Comparison of ENCODE assay signal across 14 cellular contexts in the genomic region with DNA sequence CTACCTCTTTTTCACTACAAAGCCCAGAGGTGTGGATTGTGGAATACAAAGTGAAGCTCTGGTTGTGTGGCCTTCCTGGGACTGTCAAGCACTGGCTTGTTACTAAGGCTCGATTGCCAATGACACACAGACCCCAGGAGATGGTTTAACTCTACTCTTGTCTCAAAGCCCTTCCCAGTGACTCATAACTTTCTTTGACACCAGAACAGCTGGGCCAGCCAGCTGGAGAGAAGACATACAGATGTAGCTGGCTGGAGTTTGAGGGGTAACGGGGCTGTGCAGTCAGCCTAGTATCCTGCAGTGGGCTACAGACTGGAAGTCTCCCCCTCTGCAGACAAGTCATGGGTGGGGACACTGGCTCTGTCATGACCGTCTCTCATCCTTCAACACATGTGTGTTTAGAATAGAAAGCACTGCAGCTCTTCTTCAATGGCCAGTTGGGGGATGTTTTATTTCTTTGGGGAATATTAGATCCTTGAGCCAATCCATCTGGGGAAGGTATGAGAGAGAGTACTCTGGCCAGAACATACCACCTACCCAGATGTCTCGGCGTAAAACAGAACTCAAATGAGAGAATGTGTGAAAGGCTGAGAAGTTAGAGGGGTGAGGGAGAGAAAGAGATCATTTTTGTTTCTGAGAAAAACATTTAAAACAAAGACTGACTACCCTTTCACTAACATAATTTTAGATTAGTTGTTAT. TPM values are rescaled to one million over a fixed set of nuclear protein-coding genes. Genes with fewer than 3 reads are reported as not detected.
DNase-seq lines count a peak whose midpoint lies in the region; ATAC-seq and TF ChIP-seq lines count a peak whose summit lies in the region.
"Had no signal": no experiment of that assay in that cellular context is flagged by ENCODE, and none has a peak within 500 bp of the region (broad histone marks: within the 10 kb centered on the region; RNA-seq: fewer than 3 reads in every experiment).

No MANE protein-coding gene starts in this region.

- no peaks in the 10 kb centered on the region for H3K4me1 Mint-ChIP-seq in stimulated activated naive CD8-positive, alpha-beta T cell treated with anti-CD3 and anti-CD28 coated beads, Interleukin-15, amount 100 ng/mL, for 72 hours
- H3K4me1 Mint-ChIP-seq in H9: peaks cover 63 to 86% of the 10 kb centered on the region in 2 experiments
- H3K4me1 Mint-ChIP-seq in activated naive CD4-positive, alpha-beta T cell treated with anti-CD3 and anti-CD28 coated beads for 36 hours (ENCODE audit: low read depth): no peaks in the 10 kb centered on the region

- H2AFZ ChIP-seq in H9 (ENCODE audit: low read length): no peak overlapping the region

- H4K8ac ChIP-seq in H9 (replicated peaks; ENCODE audit: insufficient read length, low read depth, low read length): no peak overlapping the region

- H2AK5ac ChIP-seq in H9 (ENCODE audit: insufficient read length, low read length): no peak overlapping the region

- H3K9me3 ChIP-seq in aorta (ENCODE audit: control insufficient read depth, low read length): no peaks in the 10 kb centered on the region
- no peaks in the 10 kb centered on the region for H3K9me3 ChIP-seq in H9 (ENCODE audit: control insufficient read depth, low read depth, low read length)

- H3K23ac ChIP-seq in H9 (ENCODE audit: insufficient read length, low read depth, low read length): no peak overlapping the region

- H3K9ac ChIP-seq in H9 (ENCODE audit: extremely low read depth, insufficient read length, low read length): no peak overlapping the region

- no peak overlapping the region for H3K14ac ChIP-seq in H9 (ENCODE audit: insufficient read depth, low read length)

- H4K20me1 ChIP-seq in H9 (ENCODE audit: control insufficient read depth, insufficient read depth, insufficient read length): no peaks in the 10 kb centered on the region

- H3K27ac ChIP-seq in foreskin keratinocyte (no peak overlapping the region), aorta (ENCODE audit: low read depth in 1 of 2, low read length in 2 of 2) (no peak overlapping the region), H9 (ENCODE audit: insufficient read length, low read depth, low read length) (no peak overlapping the region)
- H3K27ac ChIP-seq: SK-N-MC had no signal

- H3K27ac Mint-ChIP-seq in stimulated activated naive CD8-positive, alpha-beta T cell treated with anti-CD3 and anti-CD28 coated beads, Interleukin-15, amount 100 ng/mL, for 72 hours: no peak overlapping the region
- no peak overlapping the region for H3K27ac Mint-ChIP-seq in H9
- no peak overlapping the region for H3K27ac Mint-ChIP-seq in activated naive CD4-positive, alpha-beta T cell treated with anti-CD3 and anti-CD28 coated beads for 36 hours
- H3K27ac Mint-ChIP-seq: dendritic cell treated with granulocyte-macrophage colony-stimulating factor and Interleukin-4, amounts not matched to agents 40 ng/mL and 50 ng/mL, for 4 days had no signal

- no peak overlapping the region for H4K91ac ChIP-seq in H9 (ENCODE audit: insufficient read length, low read depth, low read length)

- H2BK120ac ChIP-seq in H9 (ENCODE audit: low read depth, low read length, poor library complexity, severe bottlenecking): no peak overlapping the region

- no peak overlapping the region for H3K18ac ChIP-seq in H9 (ENCODE audit: insufficient read length, low read depth, low read length)

- H3K23me2 ChIP-seq in H9 (ENCODE audit: insufficient read length, low read depth, low read length, poor library complexity, severe bottlenecking): no peaks in the 10 kb centered on the region

- WGBS in aorta, 2 donors: 84 to 85% methylated on average over 5 of the region's 5 CpGs
- WGBS in H9 (ENCODE audit: extremely low coverage, insufficient read length, low lambda C conversion rate): no CpG with 5 or more reads among the region's 5 CpGs

- no peak for DNase-seq in stimulated activated naive CD8-positive, alpha-beta T cell treated with anti-CD3 and anti-CD28 coated beads, Interleukin-15, amount 100 ng/mL, for 72 hours
- DNase-seq in stimulated activated naive CD8-positive, alpha-beta T cell treated with anti-CD3 and anti-CD28 coated beads, Interleukin-15, Interleukin-2, amounts not matched to agents 100 U/mL and 50 U/mL, for 24 hours: no peak
- DNase-seq in foreskin keratinocyte: peak in 1 of 2 donors; percentile 44
- no peak for DNase-seq in aorta
- DNase-seq in H9: no peak
- DNase-seq in activated naive CD4-positive, alpha-beta T cell treated with anti-CD3 and anti-CD28 coated beads for 36 hours: no peak
- DNase-seq in NCI-H187 treated with DMSO at 0.1 percent for 48 hours (lab: John Stamatoyannopoulos, UW): no peak
- DNase-seq: activated CD4-positive, alpha-beta T cell treated with anti-CD3 and anti-CD28 coated beads for 4 hours; activated naive CD4-positive, alpha-beta T cell; NCI-H526; small intestine had no signal

- peaks cover 97% of the 10 kb centered on the region for H3K79me2 ChIP-seq in H9 (ENCODE audit: insufficient read depth, low read length)

- no peak overlapping the region for H2BK12ac ChIP-seq in H9 (ENCODE audit: insufficient read length, low read depth, low read length)

- TF ChIP-seq CTCF in foreskin keratinocyte (conservative IDR thresholded peaks at IDR 0.05) (no peak), H9 (conservative IDR thresholded peaks at IDR 0.05) (no peak)

- H3K4me3 Mint-ChIP-seq in stimulated activated naive CD8-positive, alpha-beta T cell treated with anti-CD3 and anti-CD28 coated beads, Interleukin-15, amount 100 ng/mL, for 72 hours: no peak overlapping the region
- H3K4me3 Mint-ChIP-seq in H9: no peak overlapping the region
- no peak overlapping the region for H3K4me3 Mint-ChIP-seq in activated naive CD4-positive, alpha-beta T cell treated with anti-CD3 and anti-CD28 coated beads for 36 hours
- H3K4me3 Mint-ChIP-seq: dendritic cell treated with granulocyte-macrophage colony-stimulating factor and Interleukin-4, amounts not matched to agents 40 ng/mL and 50 ng/mL, for 4 days had no signal

- H3T11ph ChIP-seq in H9 (ENCODE audit: low read length): no peak overlapping the region

- no peak overlapping the region for H3K4me3 ChIP-seq in aorta (ENCODE audit: low read length in 2 of 2)
- H3K4me3 ChIP-seq: SK-N-MC had no signal

- intact Hi-C loops in aorta (cut with DNase I): no loop called here
- intact Hi-C loops in activated naive CD4-positive, alpha-beta T cell treated with anti-CD3 and anti-CD28 coated beads for 36 hours (cut with micrococcal nuclease): no loop called here

- no peak overlapping the region for H3K56ac ChIP-seq in H9 (ENCODE audit: insufficient read length, low read depth, low read length)

- peaks cover 2% of the 10 kb centered on the region for H3K79me1 ChIP-seq in H9 (ENCODE audit: insufficient read depth, low read depth, low read length, poor library complexity, severe bottlenecking)

- no peak overlapping the region for H2BK15ac ChIP-seq in H9 (ENCODE audit: low read depth, low read length)

- no peak overlapping the region for H2BK5ac ChIP-seq in H9 (ENCODE audit: insufficient read length, low read length)

- H3K36me3 Mint-ChIP-seq in H9 (ENCODE audit: insufficient read depth in 1 of 3, low read depth in 3 of 3): peaks cover 4 to 9% (median 8%) of the 10 kb centered on the region in 3 experiments; a peak in 5 of 7 replicates
- no peaks in the 10 kb centered on the region for H3K36me3 Mint-ChIP-seq in activated naive CD4-positive, alpha-beta T cell treated with anti-CD3 and anti-CD28 coated beads for 36 hours (ENCODE audit: low read depth)

- peaks cover 0 to 7% of the 10 kb centered on the region in 2 donors for H3K9me3 Mint-ChIP-seq in stimulated activated naive CD8-positive, alpha-beta T cell treated with anti-CD3 and anti-CD28 coated beads, Interleukin-15, amount 100 ng/mL, for 72 hours
- no peaks in the 10 kb centered on the region for H3K9me3 Mint-ChIP-seq in H9
- H3K9me3 Mint-ChIP-seq in activated naive CD4-positive, alpha-beta T cell treated with anti-CD3 and anti-CD28 coated beads for 36 hours: no peaks in the 10 kb centered on the region
- H3K9me3 Mint-ChIP-seq: dendritic cell treated with granulocyte-macrophage colony-stimulating factor and Interleukin-4, amounts not matched to agents 40 ng/mL and 50 ng/mL, for 4 days had no signal

- peak; percentile 20 for ATAC-seq in stimulated activated naive CD8-positive, alpha-beta T cell treated with anti-CD3 and anti-CD28 coated beads, Interleukin-15, amount 100 ng/mL, for 72 hours
- no peak for ATAC-seq in stimulated activated naive CD8-positive, alpha-beta T cell treated with anti-CD3 and anti-CD28 coated beads, Interleukin-15, Interleukin-2, amounts not matched to agents 100 U/mL and 50 U/mL, for 24 hours
- peak; percentile 75 for ATAC-seq in HG03139 (IDR thresholded peaks at IDR 0.05; ENCODE audit: unreplicated experiment)
- ATAC-seq in foreskin keratinocyte: peak; percentile 83
- ATAC-seq in aorta (ENCODE audit: low FRiP score): peak; percentile 55

- CTCF ChIA-PET in activated naive CD4-positive, alpha-beta T cell treated with anti-CD3 and anti-CD28 coated beads for 36 hours (lab: Charles Lee): no interaction called here

- no peaks in the 10 kb centered on the region for H3K27me3 Mint-ChIP-seq in stimulated activated naive CD8-positive, alpha-beta T cell treated with anti-CD3 and anti-CD28 coated beads, Interleukin-15, amount 100 ng/mL, for 72 hours
- no peaks in the 10 kb centered on the region for H3K27me3 Mint-ChIP-seq in H9 (ENCODE audit: low read depth)
- no peaks in the 10 kb centered on the region for H3K27me3 Mint-ChIP-seq in activated naive CD4-positive, alpha-beta T cell treated with anti-CD3 and anti-CD28 coated beads for 36 hours (ENCODE audit: low read depth)
- H3K27me3 Mint-ChIP-seq: dendritic cell treated with granulocyte-macrophage colony-stimulating factor and Interleukin-4, amounts not matched to agents 40 ng/mL and 50 ng/mL, for 4 days had no signal

- no peak overlapping the region for H2BK20ac ChIP-seq in H9 (ENCODE audit: low read depth, low read length, poor library complexity, severe bottlenecking)

- H3K36me3 ChIP-seq in aorta (ENCODE audit: control insufficient read depth in 1 of 2, insufficient read depth in 2 of 2, low read length in 1 of 2): no peaks in the 10 kb centered on the region

- H3K4me1 ChIP-seq in foreskin keratinocyte (no peaks in the 10 kb centered on the region), aorta (ENCODE audit: control insufficient read depth in 1 of 2, insufficient read depth in 2 of 2, low read length in 2 of 2) (peaks cover 0 to 3% of the 10 kb centered on the region in 2 donors), H9 (ENCODE audit: insufficient read depth, low read length) (peaks cover 16% of the 10 kb centered on the region)

- no peak overlapping the region for H4K5ac ChIP-seq in H9 (ENCODE audit: insufficient read length, low read depth, low read length)

- no peak overlapping the region for H3K4me2 ChIP-seq in H9 (ENCODE audit: insufficient read depth, insufficient read length, low read length)

- peaks cover 6% of the 10 kb centered on the region for H3K27me3 ChIP-seq in foreskin keratinocyte
- no peaks in the 10 kb centered on the region for H3K27me3 ChIP-seq in aorta (ENCODE audit: control insufficient read depth in 1 of 2, insufficient read depth in 2 of 2, low read length in 1 of 2)
- no peaks in the 10 kb centered on the region for H3K27me3 ChIP-seq in H9 (ENCODE audit: insufficient read depth, low read length)

- H3K4ac ChIP-seq in H9 (ENCODE audit: low read depth, low read length): no peak overlapping the region

RNA-seq across cellular contexts. Expression of a gene that starts 53.3 kb away (rescaled TPM):
- total RNA-seq in foreskin keratinocyte (0.34 and 0.49 TPM in 2 replicates), aorta (10 to 100 TPM; 19.8 to 28.5 TPM), H9 (2021) (335 and 354 TPM in 2 replicates)
- polyA plus RNA-seq in foreskin keratinocyte (0.10 and 0.20 TPM in 2 replicates), aorta (1 to 10 TPM in 1 of 2 donors, under 1 TPM in 1; 0.10 to 6.3 TPM)
- under 1 TPM; 0.10 to 0.14 TPM for total RNA-seq in activated naive CD4-positive, alpha-beta T cell treated with anti-CD3 and anti-CD28 coated beads for 36 hours

Comparison
In these comparisons a context has a peak if more than half of its experiments do, and no peak if none do; other contexts are left out.
1. RNA of a gene that starts 53.3 kb away (total RNA-seq): 335 to 354 TPM in H9 and 19.8 to 28.5 TPM in aorta; 0.34 to 0.49 TPM in foreskin keratinocyte and 0.10 to 0.14 TPM in activated naive CD4-positive, alpha-beta T cell treated with anti-CD3 and anti-CD28 coated beads for 36 hours; every median in the first group is over 10 times any median in the second.